Comparison of ENCODE assay signal across 1 cellular context in the genomic region with DNA sequence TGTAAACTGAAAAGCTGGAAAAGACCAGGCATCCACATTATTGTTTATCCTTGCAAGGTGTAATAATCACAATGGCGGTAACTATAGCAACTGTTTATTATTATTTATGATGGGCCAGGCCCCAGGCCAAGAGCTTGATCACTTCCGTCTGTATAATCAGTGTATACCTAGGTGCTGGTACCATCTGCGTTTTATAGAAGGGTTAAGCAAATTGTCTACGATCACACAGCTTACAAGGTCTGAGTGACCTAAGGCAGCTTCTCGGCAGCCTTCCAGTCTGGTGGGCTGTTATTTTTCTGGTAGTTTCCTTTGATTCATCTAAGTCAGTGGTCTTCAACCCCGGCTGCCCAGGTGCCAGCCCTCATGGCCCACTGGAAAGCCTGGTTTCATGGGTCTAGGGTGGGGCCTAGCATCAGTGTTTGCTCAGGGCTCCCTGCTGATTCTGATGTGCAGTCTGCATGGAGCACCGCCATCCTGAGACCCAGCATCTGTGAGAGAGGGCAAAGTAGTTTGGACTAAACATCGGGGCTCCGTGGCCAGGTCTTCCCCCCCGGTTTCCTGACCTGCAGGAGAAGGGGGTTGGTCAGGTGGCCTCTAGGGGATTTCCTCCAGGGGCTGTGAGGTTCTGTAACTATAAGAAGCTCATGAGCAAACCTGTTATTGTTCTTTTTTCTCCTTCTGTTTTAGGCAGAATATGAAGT.
TF ChIP-seq lines count a peak whose summit lies in the region.

No MANE protein-coding gene starts in this region.

TF ChIP-seq in HepG2, 621 proteins besides CTCF, POLR2A, EP300 and RAD21 (continued from another document):
- TF ChIP-seq, protein P1, sequence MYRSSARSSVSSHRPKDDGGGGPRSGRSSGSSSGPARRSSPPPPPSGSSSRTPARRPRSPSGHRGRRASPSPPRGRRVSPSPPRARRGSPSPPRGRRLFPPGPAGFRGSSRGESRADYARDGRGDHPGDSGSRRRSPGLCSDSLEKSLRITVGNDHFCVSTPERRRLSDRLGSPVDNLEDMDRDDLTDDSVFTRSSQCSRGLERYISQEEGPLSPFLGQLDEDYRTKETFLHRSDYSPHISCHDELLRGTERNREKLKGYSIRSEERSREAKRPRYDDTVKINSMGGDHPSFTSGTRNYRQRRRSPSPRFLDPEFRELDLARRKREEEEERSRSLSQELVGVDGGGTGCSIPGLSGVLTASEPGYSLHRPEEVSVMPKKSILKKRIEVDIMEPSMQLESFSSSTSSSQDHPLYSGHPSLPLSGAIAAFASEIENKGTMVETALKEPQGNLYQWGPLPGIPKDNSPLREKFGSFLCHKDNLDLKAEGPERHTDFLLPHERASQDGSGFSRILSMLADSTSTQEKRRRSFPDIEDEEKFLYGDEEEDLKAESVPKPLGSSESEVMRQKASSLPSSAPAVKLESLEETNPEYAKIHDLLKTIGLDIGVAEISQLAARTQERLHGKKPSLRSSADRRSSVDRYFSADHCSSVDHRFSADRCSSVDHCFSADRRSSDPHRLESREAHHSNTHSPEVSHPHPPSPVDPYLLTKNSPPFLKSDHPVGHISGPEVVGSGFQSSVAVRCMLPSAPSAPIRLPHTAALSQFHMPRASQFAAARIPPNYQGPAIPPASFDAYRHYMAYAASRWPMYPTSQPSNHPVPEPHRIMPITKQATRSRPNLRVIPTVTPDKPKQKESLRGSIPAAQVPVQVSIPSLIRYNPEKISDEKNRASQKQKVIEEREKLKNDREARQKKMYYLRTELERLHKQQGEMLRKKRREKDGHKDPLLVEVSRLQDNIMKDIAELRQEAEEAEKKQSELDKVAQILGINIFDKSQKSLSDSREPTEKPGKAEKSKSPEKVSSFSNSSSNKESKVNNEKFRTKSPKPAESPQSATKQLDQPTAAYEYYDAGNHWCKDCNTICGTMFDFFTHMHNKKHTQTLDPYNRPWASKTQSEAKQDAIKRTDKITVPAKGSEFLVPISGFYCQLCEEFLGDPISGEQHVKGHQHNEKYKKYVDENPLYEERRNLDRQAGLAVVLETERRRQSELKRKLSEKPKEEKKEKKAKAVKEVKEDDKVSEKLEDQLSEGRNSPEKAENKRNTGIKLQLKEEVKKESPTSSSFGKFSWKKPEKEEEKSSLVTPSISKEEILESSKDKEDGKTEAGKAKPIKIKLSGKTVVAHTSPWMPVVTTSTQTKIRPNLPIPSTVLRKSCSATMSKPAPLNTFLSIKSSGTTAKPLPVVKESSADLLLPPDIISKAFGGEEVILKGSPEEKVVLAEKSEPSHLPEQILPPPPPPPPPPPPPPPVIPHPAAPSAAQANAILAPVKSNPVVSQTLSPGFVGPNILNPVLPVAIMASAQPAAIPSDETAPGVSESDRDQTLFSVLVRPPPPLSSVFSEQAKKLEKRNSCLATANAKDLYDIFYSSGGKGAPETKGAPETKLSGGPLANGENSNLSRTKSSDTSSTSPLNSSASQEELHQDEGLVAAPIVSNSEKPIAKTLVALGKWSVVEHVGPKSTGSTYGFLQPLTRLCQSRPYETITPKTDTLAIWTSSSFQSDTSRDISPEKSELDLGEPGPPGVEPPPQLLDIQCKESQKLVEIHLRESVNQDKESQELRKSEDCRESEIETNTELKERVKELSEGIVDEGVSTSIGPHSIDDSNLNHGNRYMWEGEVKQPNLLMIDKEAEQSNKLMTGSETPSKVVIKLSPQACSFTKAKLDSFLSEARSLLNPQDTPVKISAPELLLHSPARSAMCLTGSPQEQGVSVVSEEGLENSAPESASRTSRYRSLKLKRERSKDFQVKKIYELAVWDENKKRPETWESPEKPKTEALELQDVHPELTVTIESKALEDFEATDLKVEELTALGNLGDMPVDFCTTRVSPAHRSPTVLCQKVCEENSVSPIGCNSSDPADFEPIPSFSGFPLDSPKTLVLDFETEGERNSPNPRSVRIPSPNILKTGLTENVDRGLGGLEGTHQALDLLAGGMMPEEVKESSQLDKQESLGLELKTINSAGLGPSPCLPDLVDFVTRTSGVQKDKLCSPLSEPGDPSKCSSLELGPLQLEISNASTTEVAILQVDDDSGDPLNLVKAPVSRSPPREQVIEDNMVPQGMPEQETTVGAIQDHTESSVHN (CRISPR knock-in tag; IDR thresholded peaks at IDR 0.05), result no peak
- TF ChIP-seq RBAK (CRISPR knock-in tag; IDR thresholded peaks at IDR 0.05) (no peak), NRL (CRISPR knock-in tag; IDR thresholded peaks at IDR 0.05; ENCODE audit: borderline replicate concordance) (no peak), PHF5A (CRISPR knock-in tag; IDR thresholded peaks at IDR 0.05; ENCODE audit: low read depth, unreplicated experiment) (no peak), ZNF777 (CRISPR knock-in tag; IDR thresholded peaks at IDR 0.05) (no peak), ZNF766 (CRISPR knock-in tag; IDR thresholded peaks at IDR 0.05; ENCODE audit: borderline replicate concordance) (no peak), ZSCAN9 (CRISPR knock-in tag; IDR thresholded peaks at IDR 0.05; ENCODE audit: borderline replicate concordance) (no peak), STAG1 (CRISPR knock-in tag; IDR thresholded peaks at IDR 0.05) (no peak), SPEN (CRISPR knock-in tag; IDR thresholded peaks at IDR 0.05; ENCODE audit: low read depth) (no peak)
- TF ChIP-seq, protein P2, sequence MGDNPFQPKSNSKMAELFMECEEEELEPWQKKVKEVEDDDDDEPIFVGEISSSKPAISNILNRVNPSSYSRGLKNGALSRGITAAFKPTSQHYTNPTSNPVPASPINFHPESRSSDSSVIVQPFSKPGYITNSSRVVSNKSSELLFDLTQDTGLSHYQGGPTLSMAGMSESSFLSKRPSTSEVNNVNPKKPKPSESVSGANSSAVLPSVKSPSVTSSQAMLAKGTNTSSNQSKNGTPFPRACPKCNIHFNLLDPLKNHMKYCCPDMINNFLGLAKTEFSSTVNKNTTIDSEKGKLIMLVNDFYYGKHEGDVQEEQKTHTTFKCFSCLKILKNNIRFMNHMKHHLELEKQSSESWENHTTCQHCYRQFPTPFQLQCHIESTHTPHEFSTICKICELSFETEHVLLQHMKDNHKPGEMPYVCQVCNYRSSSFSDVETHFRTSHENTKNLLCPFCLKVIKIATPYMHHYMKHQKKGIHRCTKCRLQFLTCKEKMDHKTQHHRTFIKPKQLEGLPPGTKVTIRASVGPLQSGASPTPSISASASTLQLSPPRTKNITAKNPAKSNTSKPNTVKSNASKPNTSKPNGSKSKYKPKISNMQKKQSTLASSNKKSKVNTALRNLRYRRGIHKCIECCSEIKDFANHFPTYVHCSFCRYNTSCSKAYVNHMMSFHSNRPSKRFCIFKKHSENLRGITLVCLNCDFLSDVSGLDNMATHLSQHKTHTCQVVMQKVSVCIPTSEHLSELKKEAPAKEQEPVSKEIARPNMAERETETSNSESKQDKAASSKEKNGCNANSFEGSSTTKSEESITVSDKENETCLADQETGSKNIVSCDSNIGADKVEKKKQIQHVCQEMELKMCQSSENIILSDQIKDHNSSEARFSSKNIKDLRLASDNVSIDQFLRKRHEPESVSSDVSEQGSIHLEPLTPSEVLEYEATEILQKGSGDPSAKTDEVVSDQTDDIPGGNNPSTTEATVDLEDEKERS (CRISPR knock-in tag; IDR thresholded peaks at IDR 0.05), result no peak
